Comparison of ENCODE assay signal across 1 cellular context in genomic region chr12:56593909-56594621, GRCh38.
TF ChIP-seq lines count a peak whose summit lies in the region.

No MANE protein-coding gene starts in this region.

TF ChIP-seq in K562, 482 proteins besides CTCF, POLR2A, EP300 and RAD21 (continued from another document):
- TF ChIP-seq MBD1 (CRISPR knock-in tag; IDR thresholded peaks at IDR 0.05) (no peak), RB1 (IDR thresholded peaks at IDR 0.05; ENCODE audit: low read depth) (peak; percentile 23; the same call in 1 of the 2 replicates), ZKSCAN1 (IDR thresholded peaks at IDR 0.05; ENCODE audit: low read depth, low read length) (no peak), ZNF165 (CRISPR knock-in tag; IDR thresholded peaks at IDR 0.05; ENCODE audit: borderline replicate concordance) (no peak), GTF2F1 (IDR thresholded peaks at IDR 0.05; ENCODE audit: low read depth, low read length) (no peak), NR1H2 (CRISPR knock-in tag; IDR thresholded peaks at IDR 0.05) (no peak), SNAPC5 (CRISPR knock-in tag; IDR thresholded peaks at IDR 0.05) (no peak)
- TF ChIP-seq, protein P1, sequence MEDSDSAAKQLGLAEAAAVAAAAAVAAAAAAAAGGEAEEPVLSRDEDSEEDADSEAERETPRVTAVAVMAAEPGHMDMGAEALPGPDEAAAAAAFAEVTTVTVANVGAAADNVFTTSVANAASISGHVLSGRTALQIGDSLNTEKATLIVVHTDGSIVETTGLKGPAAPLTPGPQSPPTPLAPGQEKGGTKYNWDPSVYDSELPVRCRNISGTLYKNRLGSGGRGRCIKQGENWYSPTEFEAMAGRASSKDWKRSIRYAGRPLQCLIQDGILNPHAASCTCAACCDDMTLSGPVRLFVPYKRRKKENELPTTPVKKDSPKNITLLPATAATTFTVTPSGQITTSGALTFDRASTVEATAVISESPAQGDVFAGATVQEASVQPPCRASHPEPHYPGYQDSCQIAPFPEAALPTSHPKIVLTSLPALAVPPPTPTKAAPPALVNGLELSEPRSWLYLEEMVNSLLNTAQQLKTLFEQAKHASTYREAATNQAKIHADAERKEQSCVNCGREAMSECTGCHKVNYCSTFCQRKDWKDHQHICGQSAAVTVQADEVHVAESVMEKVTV (CRISPR knock-in tag; IDR thresholded peaks at IDR 0.05) = peak; percentile 64
